In genomic region chr9:131502781-131503625, GRCh38 we compare ENCODE assay signal across 8 cellular contexts. TPM values are rescaled to one million over a fixed set of nuclear protein-coding genes. Genes with fewer than 3 reads are reported as not detected.
DNase-seq lines count a peak whose midpoint lies in the region; ATAC-seq and TF ChIP-seq lines count a peak whose summit lies in the region.

Gene POMT1, plus strand, starts transcription at chr9:131502918. Its CDS starts 1,301 bp downstream, at chr9:131504219.

- 0 out of 2 replicates have a peak within 1 kb of the TSS, but pooled peaks have one; percentile 36 for H3K27ac Mint-ChIP-seq in GM23338
- peak within 1 kb of the TSS; percentile 53 for H3K27ac Mint-ChIP-seq in neural progenitor cell

- no peaks in the 10 kb centered on the region; the same call in 1 of the 2 replicates for H3K27me3 ChIP-seq in GM23338 (ENCODE audit: insufficient read depth)
- H3K27me3 ChIP-seq in foreskin keratinocyte: no peaks in the 10 kb centered on the region
- no peaks in the 10 kb centered on the region for H3K27me3 ChIP-seq in neural progenitor cell
- H3K27me3 ChIP-seq in stomach smooth muscle (ENCODE audit: control insufficient read depth in 1 of 2, insufficient read depth in 2 of 2, low read length in 2 of 2): no peaks in the 10 kb centered on the region

- peak within 1 kb of the TSS; percentile 85 for H3K4me3 Mint-ChIP-seq in GM23338
- peak within 1 kb of the TSS; percentile 97 for H3K4me3 Mint-ChIP-seq in neural progenitor cell

- DNase-seq in DMS79 (lab: John Stamatoyannopoulos, UW) (peak; percentile 70), GM23338 (ENCODE audit: low spot score) (peak; percentile 92), LoVo (ENCODE audit: low spot score) (peak; percentile 90), SHP77 (lab: John Stamatoyannopoulos, UW) (peak; percentile 78 to 90), foreskin keratinocyte (peak; percentile 23 to 59), neural progenitor cell (ENCODE audit: low spot score) (peak; percentile 95)
- DNase-seq in activated gamma-delta T cell treated with anti-CD3 and anti-CD28 coated beads, Interleukin-2, amount 50 U/mL, for 16 hours (ENCODE audit: low read depth): peak; percentile 73

- H3K9me2 ChIP-seq in GM23338 (ENCODE audit: insufficient read depth): no peaks in the 10 kb centered on the region

- peaks cover 33% of the 10 kb centered on the region for H3K27me3 Mint-ChIP-seq in GM23338 (ENCODE audit: insufficient read depth, low read depth, poor library complexity)
- peaks cover 28% of the 10 kb centered on the region for H3K27me3 Mint-ChIP-seq in neural progenitor cell (ENCODE audit: insufficient read depth, low read depth)

- no peaks in the 10 kb centered on the region for H3K9me3 ChIP-seq in neural progenitor cell (ENCODE audit: low read depth)
- H3K9me3 ChIP-seq in stomach smooth muscle (ENCODE audit: control insufficient read depth in 2 of 2, low read length in 2 of 2): no peaks in the 10 kb centered on the region

- H4K20me1 ChIP-seq in GM23338 (replicated peaks; ENCODE audit: insufficient read depth) (peaks cover 4% of the 10 kb centered on the region), neural progenitor cell (ENCODE audit: low read depth) (peaks cover 36% of the 10 kb centered on the region)

- H3K9me3 Mint-ChIP-seq in GM23338 (no peaks in the 10 kb centered on the region), neural progenitor cell (no peaks in the 10 kb centered on the region)

- H3F3A ChIP-seq in GM23338 (replicated peaks; ENCODE audit: low read depth): peaks cover 42% of the 10 kb centered on the region
- peaks cover 54% of the 10 kb centered on the region for H3F3A ChIP-seq in neural progenitor cell (ENCODE audit: low read depth)

- H3K4me2 ChIP-seq in GM23338 (peak within 1 kb of the TSS; percentile 91), neural progenitor cell (peak within 1 kb of the TSS; percentile 83)

- H3K27ac ChIP-seq in GM23338 (ENCODE audit: low read depth) (peak within 1 kb of the TSS; percentile 84), foreskin keratinocyte (no peak within 1 kb of the TSS), neural progenitor cell (no peak within 1 kb of the TSS), stomach smooth muscle (ENCODE audit: low read length) (peak within 1 kb of the TSS; percentile 31)

- no peak for TF ChIP-seq CTCF in GM23338 (conservative IDR thresholded peaks at IDR 0.05; ENCODE audit: low read depth in 2 of 2)
- no peak for TF ChIP-seq CTCF in foreskin keratinocyte (conservative IDR thresholded peaks at IDR 0.05)
- TF ChIP-seq CTCF in neural progenitor cell (IDR thresholded peaks at IDR 0.05): no peak

- H3K4me1 ChIP-seq in GM23338 (ENCODE audit: insufficient read depth): peaks cover 9% of the 10 kb centered on the region; the same call in 1 of the 2 replicates
- H3K4me1 ChIP-seq in foreskin keratinocyte: no peaks in the 10 kb centered on the region
- H3K4me1 ChIP-seq in neural progenitor cell: peaks cover 7% of the 10 kb centered on the region
- H3K4me1 ChIP-seq in stomach smooth muscle (ENCODE audit: control insufficient read depth, insufficient read depth, low read length): peaks cover 21% of the 10 kb centered on the region

- peak within 1 kb of the TSS; percentile 54 for H3K9ac ChIP-seq in neural progenitor cell
- H3K9ac ChIP-seq in stomach smooth muscle (ENCODE audit: low read length in 2 of 2): peak within 1 kb of the TSS; percentile 45 to 89

- H2AFZ ChIP-seq in GM23338 (peak within 1 kb of the TSS; percentile 97), neural progenitor cell (replicated peaks) (peak within 1 kb of the TSS; percentile 81)

- H3K36me3 Mint-ChIP-seq in GM23338 (ENCODE audit: low read depth): peaks cover 45% of the 10 kb centered on the region
- H3K36me3 Mint-ChIP-seq in neural progenitor cell: peaks cover 30% of the 10 kb centered on the region

- H3K79me2 ChIP-seq in GM23338 (replicated peaks; ENCODE audit: insufficient read depth): peaks cover 6% of the 10 kb centered on the region
- H3K79me2 ChIP-seq in neural progenitor cell (ENCODE audit: low read depth): peaks cover 28% of the 10 kb centered on the region

- peaks cover 21% of the 10 kb centered on the region for H3K4me1 Mint-ChIP-seq in GM23338
- H3K4me1 Mint-ChIP-seq in neural progenitor cell: peaks cover 29% of the 10 kb centered on the region

- ATAC-seq in GM23338 (peak; percentile 69), foreskin keratinocyte (peak; percentile 59)

- H3K4me3 ChIP-seq in GM23338 (peak within 1 kb of the TSS; percentile 98), neural progenitor cell (peak within 1 kb of the TSS; percentile 94), stomach smooth muscle (ENCODE audit: low read length in 2 of 2) (peak within 1 kb of the TSS; percentile 65 to 95)

- peaks cover 15% of the 10 kb centered on the region for H3K36me3 ChIP-seq in GM23338 (ENCODE audit: insufficient read depth)
- H3K36me3 ChIP-seq in neural progenitor cell: peaks cover 8% of the 10 kb centered on the region
- peaks cover 12 to 18% of the 10 kb centered on the region in 2 donors for H3K36me3 ChIP-seq in stomach smooth muscle (ENCODE audit: control insufficient read depth in 2 of 2, insufficient read depth in 2 of 2, low read length in 2 of 2)

TF ChIP-seq in GM23338, 12 proteins besides CTCF, POLR2A, EP300 and RAD21:
- TF ChIP-seq REST (IDR thresholded peaks at IDR 0.05; ENCODE audit: unreplicated experiment) (no peak), NANOG (IDR thresholded peaks at IDR 0.05; ENCODE audit: borderline replicate concordance) (no peak), POLR2AphosphoS5 (IDR thresholded peaks at IDR 0.05; ENCODE audit: low read depth) (peak; percentile 80), JUNB (IDR thresholded peaks at IDR 0.05; ENCODE audit: unreplicated experiment) (no peak), ZNF114 (CRISPR knock-in tag; IDR thresholded peaks at IDR 0.05) (no peak), ETS1 (IDR thresholded peaks at IDR 0.05) (peak; percentile 63), EZH2 (IDR thresholded peaks at IDR 0.05; ENCODE audit: low read depth, unreplicated experiment) (no peak), STAT1 (IDR thresholded peaks at IDR 0.05; ENCODE audit: unreplicated experiment) (no peak), CREB1 (CRISPR knock-in tag; IDR thresholded peaks at IDR 0.05; ENCODE audit: low read depth) (peak; percentile 63), EZH2phosphoT487 (IDR thresholded peaks at IDR 0.05; ENCODE audit: unreplicated experiment) (no peak)

RNA-seq across cellular contexts. Expression of gene POMT1, which starts in this region (rescaled TPM):
- 23.7 and 32.4 TPM in 2 replicates for total RNA-seq in GM23338 (2014; rRNA removed; shearing (Covaris generic))
- polyA plus RNA-seq in GM23338 (2016; fragmentation: Nextera tagmentation; extraction: Ambion mirVana) (17.7 and 20.2 TPM in 2 replicates), foreskin keratinocyte (10.5 and 12.5 TPM in 2 replicates)
- total RNA-seq in foreskin keratinocyte (13.5 and 15.9 TPM in 2 replicates), neural progenitor cell (ENCODE audit: low replicate concordance) (31.1 and 48.0 TPM in 2 replicates)

Comparison
In these comparisons a context has a peak if more than half of its experiments do, and no peak if none do; other contexts are left out.
1. DNase-seq: peak in every context shown above with its lines; median percentile 95 in neural progenitor cell; 92 in GM23338; 90 in LoVo; 84 in SHP77; 73 in activated gamma-delta T cell treated with anti-CD3 and anti-CD28 coated beads, Interleukin-2, amount 50 U/mL, for 16 hours; 70 in DMS79; 41 in foreskin keratinocyte.
2. H3K27ac ChIP-seq: peak in GM23338 (single experiment) and stomach smooth muscle (single experiment); none in foreskin keratinocyte (single experiment) and neural progenitor cell (single experiment).
3. Peak in every context shown above with its lines, with median percentiles within 50 percentile points of each other: H3K4me3 ChIP-seq.